In the genomic region with DNA sequence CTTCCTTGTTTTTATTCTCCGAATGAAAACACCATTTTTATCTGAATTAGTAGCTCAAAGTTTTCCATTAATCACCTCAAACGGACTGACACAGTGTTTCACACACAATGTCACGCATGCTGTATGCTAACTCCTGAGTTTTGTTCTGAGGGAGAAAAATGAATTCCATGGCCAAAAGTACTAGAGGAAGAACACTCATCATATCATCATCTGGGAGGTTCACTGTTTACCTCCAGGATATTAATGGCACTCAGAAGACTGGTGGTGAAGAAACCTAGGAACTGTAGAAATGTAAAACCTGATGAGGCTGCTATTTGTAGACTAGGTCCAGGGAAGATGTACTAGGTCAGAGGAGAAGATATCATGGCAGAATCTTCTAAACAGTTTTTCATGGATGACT, we compare ENCODE assay signal across 23 cellular contexts.
"Had no signal": no experiment of that assay in that cellular context is flagged by ENCODE, and none has a peak within 500 bp of the region (broad histone marks: within the 10 kb centered on the region; RNA-seq: fewer than 3 reads in every experiment).

No MANE protein-coding gene starts in this region.

- H3K36me3 ChIP-seq: ascending aorta, esophagus muscularis mucosa, tibial nerve, vagina had no signal

- DNase-seq: activated CD4-positive, alpha-beta T cell treated with anti-CD3 and anti-CD28 coated beads for 1 hour; activated CD8-positive, alpha-beta memory T cell treated with anti-CD3 and anti-CD28 coated beads for 24 hours; activated CD8-positive, alpha-beta memory T cell treated with anti-CD3 and anti-CD28 coated beads, Interleukin-2, amount 50 U/mL, for 48 hours; activated effector memory CD4-positive, alpha-beta T cell treated with anti-CD3 and anti-CD28 coated beads, Interleukin-2, amount 50 U/mL, for 16 hours; activated T-cell treated with anti-CD3 and anti-CD28 coated beads, Interleukin-2, amount 50 U/mL, for 72 hours; effector CD4-positive, alpha-beta T cell; left ventricle myocardium superior; mucosa of descending colon; naive B cell; retina; stimulated activated CD4-positive, alpha-beta T cell treated with anti-CD3 and anti-CD28 coated beads, Interleukin-12 subunit alpha, Interleukin-12 subunit beta, amount 100 ng/mL, for 4 hours; stimulated activated CD4-positive, alpha-beta T cell treated with anti-CD3 and anti-CD28 coated beads, Interleukin-2, amount 100 ng/mL, for 24 hours; T-helper 17 cell had no signal

- H3K27ac Mint-ChIP-seq: activated naive CD4-positive, alpha-beta T cell treated with anti-CD3 and anti-CD28 coated beads, Interleukin-2, amount 50 U/mL, for 24 hours; activated T-cell treated with anti-CD3 and anti-CD28 coated beads, Interleukin-2, amount 50 U/mL, for 72 hours; memory B cell; naive B cell; stimulated activated naive CD8-positive, alpha-beta T cell treated with anti-CD3 and anti-CD28 coated beads, Interleukin-15, Interleukin-2, amounts not matched to agents 100 ng/mL and 50 ng/mL, for 24 hours; T-helper 17 cell had no signal

- H3K9me3 ChIP-seq: ascending aorta, esophagus muscularis mucosa, mucosa of descending colon, tibial nerve, vagina had no signal

- H3K4me1 ChIP-seq: ascending aorta, esophagus muscularis mucosa, tibial nerve, vagina had no signal

- H3K4me3 Mint-ChIP-seq: activated naive CD4-positive, alpha-beta T cell treated with anti-CD3 and anti-CD28 coated beads, Interleukin-2, amount 50 U/mL, for 24 hours; activated T-cell treated with anti-CD3 and anti-CD28 coated beads, Interleukin-2, amount 50 U/mL, for 72 hours; memory B cell; naive B cell; neural crest cell; stimulated activated naive CD8-positive, alpha-beta T cell treated with anti-CD3 and anti-CD28 coated beads, Interleukin-15, Interleukin-2, amounts not matched to agents 100 ng/mL and 50 ng/mL, for 24 hours; T-helper 17 cell had no signal

- ATAC-seq: activated T-cell treated with anti-CD3 and anti-CD28 coated beads, Interleukin-2, amount 50 U/mL, for 72 hours; left ventricle myocardium superior; mucosa of descending colon; T-helper 17 cell had no signal

- H3K9me3 Mint-ChIP-seq: activated naive CD4-positive, alpha-beta T cell treated with anti-CD3 and anti-CD28 coated beads, Interleukin-2, amount 50 U/mL, for 24 hours; activated T-cell treated with anti-CD3 and anti-CD28 coated beads, Interleukin-2, amount 50 U/mL, for 72 hours; memory B cell; stimulated activated naive CD8-positive, alpha-beta T cell treated with anti-CD3 and anti-CD28 coated beads, Interleukin-15, Interleukin-2, amounts not matched to agents 100 ng/mL and 50 ng/mL, for 24 hours had no signal

- H3K4me1 Mint-ChIP-seq: activated naive CD4-positive, alpha-beta T cell treated with anti-CD3 and anti-CD28 coated beads, Interleukin-2, amount 50 U/mL, for 24 hours had no signal

- FAIRE-seq: frontal cortex had no signal

- H3K36me3 Mint-ChIP-seq: activated naive CD4-positive, alpha-beta T cell treated with anti-CD3 and anti-CD28 coated beads, Interleukin-2, amount 50 U/mL, for 24 hours; memory B cell; naive B cell had no signal

- H3K4me3 ChIP-seq: ascending aorta, esophagus muscularis mucosa, mucosa of descending colon, tibial nerve, vagina had no signal

- H3K27me3 Mint-ChIP-seq: activated naive CD4-positive, alpha-beta T cell treated with anti-CD3 and anti-CD28 coated beads, Interleukin-2, amount 50 U/mL, for 24 hours; memory B cell; naive B cell; stimulated activated naive CD8-positive, alpha-beta T cell treated with anti-CD3 and anti-CD28 coated beads, Interleukin-15, Interleukin-2, amounts not matched to agents 100 ng/mL and 50 ng/mL, for 24 hours; T-helper 17 cell had no signal

- H3K27me3 ChIP-seq: ascending aorta, esophagus muscularis mucosa, tibial nerve, vagina had no signal

- H3K27ac ChIP-seq: ascending aorta, esophagus muscularis mucosa, tibial nerve, vagina, VCaP had no signal
